ENCODE assay signal across 11 cellular contexts in genomic region chr3:133256787-133257483, GRCh38.
A peak's percentile ranks its signal among the peaks of the same experiment; 100 is the strongest.
DNase-seq lines count a peak whose midpoint lies in the region; ATAC-seq and TF ChIP-seq lines count a peak whose summit lies in the region.
"Had no signal": no experiment of that assay in that cellular context is flagged by ENCODE, and none has a peak within 500 bp of the region (broad histone marks: within the 10 kb centered on the region; RNA-seq: fewer than 3 reads in every experiment).

No MANE protein-coding gene starts in this region.

- H3K36me3 ChIP-seq in PC-9 (ENCODE audit: low read depth) = no peaks in the 10 kb centered on the region

- CTCF ChIA-PET in PC-9 (lab: Charles Lee) = no interaction called here

- no peak overlapping the region for H3K4me3 ChIP-seq in PC-9

- no peaks in the 10 kb centered on the region for H3F3A ChIP-seq in PC-9 (ENCODE audit: insufficient read depth, low read depth)

- no peaks in the 10 kb centered on the region for H3K79me2 ChIP-seq in PC-9 (ENCODE audit: low read depth)

- no peaks in the 10 kb centered on the region for H3K4me1 ChIP-seq in PC-9 (replicated peaks; ENCODE audit: insufficient read depth)

- DNase-seq in A172 (ENCODE audit: low spot score) (peak; percentile 19), OCI-M1 (lab: John Stamatoyannopoulos, UW) (peak; percentile 31), HUDEP-2 (lab: John Stamatoyannopoulos, UW; ENCODE audit: unreplicated experiment in 76 of 76) (no peak), PC-9 (no peak), D341Med (ENCODE audit: low spot score) (no peak)
- DNase-seq: H9; naive B cell; stimulated activated naive CD4-positive, alpha-beta T cell had no signal

- POLR2A ChIA-PET in PC-9 (lab: Charles Lee; ENCODE audit: unreplicated experiment) = no interaction called here

- H3K9me2 ChIP-seq in PC-9 (ENCODE audit: insufficient read depth) = no peaks in the 10 kb centered on the region; the same call in 1 of the 2 replicates

- H2AFZ ChIP-seq in PC-9 = no peak overlapping the region

- no peaks in the 10 kb centered on the region for H3K27me3 ChIP-seq in PC-9 (ENCODE audit: insufficient read depth, low read depth)

- BruUV-seq in PC-9 (replicated peaks; lab: Mats Ljungman, UMichigan) = no TSS peak

- no peaks in the 10 kb centered on the region for H3K9me3 ChIP-seq in PC-9 (ENCODE audit: insufficient read depth, low read depth)

- H3K4me2 ChIP-seq in PC-9 = no peak overlapping the region

- no peaks in the 10 kb centered on the region for H4K20me1 ChIP-seq in PC-9 (ENCODE audit: insufficient read depth)

- peak; percentile 69 for ATAC-seq in GM19023 (IDR thresholded peaks at IDR 0.05; ENCODE audit: unreplicated experiment)
- ATAC-seq in HG02642 (IDR thresholded peaks at IDR 0.05; ENCODE audit: poor library complexity, unreplicated experiment) = peak; percentile 54
- no peak for ATAC-seq in HG03469 (IDR thresholded peaks at IDR 0.05; ENCODE audit: unreplicated experiment)

- H3K27ac ChIP-seq in PC-9 = no peak overlapping the region

- intact Hi-C loops in PC-9 (cut with micrococcal nuclease; ENCODE audit: unreplicated experiment) = no loop called here

- TF ChIP-seq CTCF in PC-9 (conservative IDR thresholded peaks at IDR 0.05) = no peak

Comparison
In these comparisons a context has a peak if more than half of its experiments do, and no peak if none do; other contexts are left out.
1. DNase-seq: peak in A172 (single experiment) and OCI-M1 (single experiment); none in HUDEP-2 (0 of 76), PC-9 (0 of 2) and D341Med (single experiment).